In genomic region chr1:186664217-186664616, GRCh38 we compare ENCODE assay signal across 1 cellular context. TPM values are rescaled to one million over a fixed set of nuclear protein-coding genes. Genes with fewer than 3 reads are reported as not detected.
"Had no signal": no experiment of that assay in that cellular context is flagged by ENCODE, and none has a peak within 500 bp of the region (broad histone marks: within the 10 kb centered on the region; RNA-seq: fewer than 3 reads in every experiment).

No MANE protein-coding gene starts in this region.

RNA-seq across cellular contexts. Expression of gene PTGS2, which starts 16.0 kb away (rescaled TPM):
- total RNA-seq: activated naive CD8-positive, alpha-beta T cell treated with anti-CD3 and anti-CD28 coated beads, Interleukin-2, amount 10 ng/mL, durations not matched to agents 7 days and 5 days had no signal
